Comparison of ENCODE assay signal across 1 cellular context in the genomic region with DNA sequence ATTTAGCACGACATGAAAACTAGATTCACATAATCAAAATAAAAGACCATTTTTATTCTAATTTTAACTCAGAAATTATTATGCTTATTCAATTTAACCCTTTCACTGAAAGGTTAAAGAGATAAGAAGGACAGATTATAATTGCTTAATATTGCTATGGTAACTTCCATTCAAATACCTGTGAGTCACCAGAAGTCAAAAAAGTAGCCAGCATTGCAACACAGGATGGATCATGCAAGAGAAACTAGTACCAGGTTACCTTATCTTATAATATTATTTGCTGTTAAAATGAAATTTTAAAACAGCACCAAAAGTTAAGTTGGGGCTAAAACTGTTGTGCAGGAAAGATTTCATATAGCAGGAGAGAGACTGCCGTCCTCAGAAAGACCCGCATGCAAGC. TPM values are rescaled to one million over a fixed set of nuclear protein-coding genes. Genes with fewer than 3 reads are reported as not detected.
"Had no signal": no experiment of that assay in that cellular context is flagged by ENCODE, and none has a peak within 500 bp of the region (broad histone marks: within the 10 kb centered on the region; RNA-seq: fewer than 3 reads in every experiment).

No MANE protein-coding gene starts in this region.

RNA-seq across cellular contexts. Expression of a gene that starts 11.5 kb away (rescaled TPM):
- total RNA-seq: dermis blood vessel endothelial cell had no signal
